In genomic region chr2:18474690-18475089, GRCh38 we compare ENCODE assay signal across 15 cellular contexts.
A peak's percentile ranks its signal among the peaks of the same experiment; 100 is the strongest.
DNase-seq lines count a peak whose midpoint lies in the region; ATAC-seq and TF ChIP-seq lines count a peak whose summit lies in the region.
"Had no signal": no experiment of that assay in that cellular context is flagged by ENCODE, and none has a peak within 500 bp of the region (broad histone marks: within the 10 kb centered on the region; RNA-seq: fewer than 3 reads in every experiment).

No MANE protein-coding gene starts in this region.

- POLR2A ChIA-PET in A673 (lab: Charles Lee; ENCODE audit: low non-redundant PET): no interaction called here

- TF ChIP-seq CTCF in fibroblast of pulmonary artery (IDR thresholded peaks at IDR 0.05; ENCODE audit: low read length, missing control alignments) (no peak), nephron (IDR thresholded peaks at IDR 0.05; ENCODE audit: unreplicated experiment in 3 of 3) (no peak), uterus (IDR thresholded peaks at IDR 0.05) (no peak), A673 (conservative IDR thresholded peaks at IDR 0.05; ENCODE audit: low read depth, low read length) (no peak), psoas muscle (IDR thresholded peaks at IDR 0.05) (no peak), brain microvascular endothelial cell (IDR thresholded peaks at IDR 0.05; ENCODE audit: low read depth, low read length, missing control alignments) (no peak)

- H3K27ac Mint-ChIP-seq in nephron: peak overlapping the region; percentile 48 to 76 (median 53)
- H3K27ac Mint-ChIP-seq: CD4-positive, CD25-positive, alpha-beta regulatory T cell had no signal

- DNase-seq in amniotic epithelial cell (ENCODE audit: low read depth): peak; percentile 66
- DNase-seq in fibroblast of pulmonary artery (ENCODE audit: low read depth): peak; percentile 20
- DNase-seq in uterus: no peak
- no peak for DNase-seq in A673 (ENCODE audit: low spot score)
- no peak for DNase-seq in psoas muscle
- DNase-seq in brain microvascular endothelial cell: no peak
- DNase-seq: CD4-positive, CD25-positive, alpha-beta regulatory T cell; H7; NCI-H1694 treated with DMSO at 0.1 percent for 48 hours; NCI-H2081 treated with DMSO at 0.1 percent for 48 hours; NCI-H446; NCI-H526; Peyer's patch; SJCRH30 had no signal

- 68 to 81% (median 70%) methylated on average over 1 of the region's 1 CpG for WGBS in psoas muscle, 3 donors

- no peaks in the 10 kb centered on the region for H3K36me3 Mint-ChIP-seq in nephron (ENCODE audit: low read depth)
- H3K36me3 Mint-ChIP-seq: CD4-positive, CD25-positive, alpha-beta regulatory T cell had no signal

- no peak for ATAC-seq in psoas muscle

- no peaks in the 10 kb centered on the region for H3K27me3 ChIP-seq in uterus
- no peaks in the 10 kb centered on the region for H3K27me3 ChIP-seq in A673 (replicated peaks; ENCODE audit: insufficient read depth, low read depth, low read length, poor library complexity)
- no peaks in the 10 kb centered on the region for H3K27me3 ChIP-seq in psoas muscle (ENCODE audit: insufficient read depth in 3 of 3, low read length in 2 of 3)
- no peaks in the 10 kb centered on the region for H3K27me3 ChIP-seq in brain microvascular endothelial cell (replicated peaks)
- H3K27me3 ChIP-seq: Peyer's patch had no signal

- no TSS peak for BruUV-seq in A673 (replicated peaks; lab: Mats Ljungman, UMichigan)

- H3K27ac ChIP-seq in uterus (peak overlapping the region; percentile 49 to 59), A673 (ENCODE audit: low read depth, low read length, poor library complexity, severe bottlenecking) (no peak overlapping the region), psoas muscle (no peak overlapping the region), brain microvascular endothelial cell (no peak overlapping the region)
- H3K27ac ChIP-seq: Peyer's patch, SJCRH30 had no signal

- TF ChIP-seq POLR2A in uterus (IDR thresholded peaks at IDR 0.05): no peak

- H3K9me3 Mint-ChIP-seq in nephron: peaks cover 2% of the 10 kb centered on the region

- no peak overlapping the region for H3K4me3 Mint-ChIP-seq in nephron
- H3K4me3 Mint-ChIP-seq: CD4-positive, CD25-positive, alpha-beta regulatory T cell had no signal

- CTCF ChIA-PET in A673 (lab: Charles Lee): no interaction called here

- in situ Hi-C loops in brain microvascular endothelial cell (cut with HindIII; ENCODE audit: low pct_ligation_motif_present, low sequenced_read_pairs): no loop called here

- peaks cover 7% of the 10 kb centered on the region for H3K27me3 Mint-ChIP-seq in nephron (ENCODE audit: low read depth)

- H3K4me3 ChIP-seq in fibroblast of pulmonary artery (replicated peaks; ENCODE audit: low read depth, low read length) (no peak overlapping the region), uterus (no peak overlapping the region), A673 (ENCODE audit: low read depth, low read length, poor library complexity, severe bottlenecking) (no peak overlapping the region), psoas muscle (no peak overlapping the region), brain microvascular endothelial cell (ENCODE audit: low read depth, low read length) (no peak overlapping the region)
- H3K4me3 ChIP-seq: Peyer's patch, SJCRH30 had no signal

- peaks cover 39% of the 10 kb centered on the region for H3K4me1 Mint-ChIP-seq in nephron
- H3K4me1 Mint-ChIP-seq: CD4-positive, CD25-positive, alpha-beta regulatory T cell had no signal

- no peaks in the 10 kb centered on the region for H3K9me3 ChIP-seq in uterus
- no peaks in the 10 kb centered on the region for H3K9me3 ChIP-seq in A673 (ENCODE audit: low read depth, low read length, poor library complexity, severe bottlenecking)
- H3K9me3 ChIP-seq in psoas muscle: no peaks in the 10 kb centered on the region
- H3K9me3 ChIP-seq: Peyer's patch, SJCRH30 had no signal

- intact Hi-C loops in uterus (cut with DNase I; ENCODE audit: low total_unique reads): no loop called here
- intact Hi-C loops in A673 (cut with micrococcal nuclease; ENCODE audit: unreplicated experiment): no loop called here
- intact Hi-C loops in psoas muscle (cut with DNase I): no loop called here

- H3K36me3 ChIP-seq in uterus (no peaks in the 10 kb centered on the region), A673 (ENCODE audit: insufficient read depth, low read length, poor library complexity, severe bottlenecking) (no peaks in the 10 kb centered on the region), psoas muscle (ENCODE audit: insufficient read depth in 1 of 2, low read depth in 1 of 2) (no peaks in the 10 kb centered on the region), brain microvascular endothelial cell (replicated peaks) (no peaks in the 10 kb centered on the region)
- H3K36me3 ChIP-seq: Peyer's patch, SJCRH30 had no signal

- H3K4me1 ChIP-seq in uterus: peaks cover 0 to 4% of the 10 kb centered on the region in 2 donors
- no peaks in the 10 kb centered on the region for H3K4me1 ChIP-seq in A673 (ENCODE audit: insufficient read depth, low read length, poor library complexity, severe bottlenecking)
- H3K4me1 ChIP-seq in psoas muscle: peaks cover 9% of the 10 kb centered on the region
- H3K4me1 ChIP-seq: Peyer's patch, SJCRH30 had no signal

Comparison
In these comparisons a context has a peak if more than half of its experiments do, and no peak if none do; other contexts are left out.
1. DNase-seq: peak in amniotic epithelial cell (single experiment) and fibroblast of pulmonary artery (single experiment); none in uterus (0 of 2), A673 (single experiment), psoas muscle (0 of 2) and brain microvascular endothelial cell (single experiment).
2. H3K27ac ChIP-seq: peak in uterus (2 of 2); none in A673 (single experiment), psoas muscle (single experiment) and brain microvascular endothelial cell (single experiment).